ENCODE assay signal across 19 cellular contexts in the genomic region with DNA sequence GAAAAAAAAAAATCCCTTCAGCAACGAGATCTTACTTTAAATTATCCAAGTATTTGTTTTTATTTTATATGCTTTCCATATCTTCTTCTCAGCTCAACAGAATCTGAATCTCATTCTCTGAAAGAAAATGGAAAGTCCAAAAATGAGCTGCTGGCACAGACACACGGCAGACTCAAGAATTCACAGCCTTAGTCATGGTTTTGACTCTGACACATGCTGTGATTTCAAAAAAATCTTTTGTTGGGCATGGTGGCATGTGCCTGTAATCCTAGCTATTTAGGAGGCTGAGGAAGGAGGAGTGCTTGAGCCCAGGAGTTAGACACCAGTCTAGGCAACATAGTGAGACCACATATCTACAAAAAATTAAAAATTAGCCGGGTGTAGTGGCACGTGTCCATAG.
DNase-seq lines count a peak whose midpoint lies in the region; ATAC-seq, FAIRE-seq and TF ChIP-seq lines count a peak whose summit lies in the region.
"Had no signal": no experiment of that assay in that cellular context is flagged by ENCODE, and none has a peak within 500 bp of the region (broad histone marks: within the 10 kb centered on the region; RNA-seq: fewer than 3 reads in every experiment).

No MANE protein-coding gene starts in this region.

- no peak overlapping the region for H3K4ac ChIP-seq in IMR-90 (ENCODE audit: low read depth, low read length)

- H2AFZ ChIP-seq in IMR-90 (replicated peaks; ENCODE audit: low read length, poor library complexity) = no peak overlapping the region

- CTCF ChIA-PET in IMR-90 (lab: Yijun Ruan, JAX) = no interaction called here

- H3K27me3 ChIP-seq in IMR-90 (ENCODE audit: control insufficient read depth, insufficient read depth, low read length) = no peaks in the 10 kb centered on the region
- H3K27me3 ChIP-seq in bronchial epithelial cell (ENCODE audit: control insufficient read depth, insufficient read depth, low read length) = no peaks in the 10 kb centered on the region
- H3K27me3 ChIP-seq in small intestine (ENCODE audit: control insufficient read depth in 2 of 2, insufficient read depth in 2 of 2, low read length in 2 of 2) = no peaks in the 10 kb centered on the region
- H3K27me3 ChIP-seq: stomach, uterus had no signal

- no peak overlapping the region for H3K23ac ChIP-seq in IMR-90 (ENCODE audit: low read depth, low read length)

- no peak overlapping the region for H2BK5ac ChIP-seq in IMR-90 (ENCODE audit: low read depth, low read length, poor library complexity, severe bottlenecking)

- no peak overlapping the region for H3K56ac ChIP-seq in IMR-90 (ENCODE audit: extremely low read depth, insufficient read depth, low read length)

- H3K9ac ChIP-seq in IMR-90 (ENCODE audit: low read depth, low read length) = no peak overlapping the region

- H3K4me3 ChIP-seq in IMR-90 (ENCODE audit: insufficient read depth, low read depth, low read length) (no peak overlapping the region), bronchial epithelial cell (ENCODE audit: low read depth, low read length) (no peak overlapping the region), small intestine (ENCODE audit: low read depth in 1 of 2, low read length in 2 of 2) (no peak overlapping the region)
- H3K4me3 ChIP-seq: lower lobe of right lung, stomach, uterus had no signal

- no peak for FAIRE-seq in bronchial epithelial cell (lab: Jason Lieb, UNC)
- FAIRE-seq in small intestine (lab: Jason Lieb, UNC) = no peak
- FAIRE-seq: GM18507 had no signal

- POLR2A ChIA-PET in IMR-90 (lab: Charles Lee; ENCODE audit: unreplicated experiment) = no interaction called here

- H2BK20ac ChIP-seq in IMR-90 (ENCODE audit: low read depth, low read length) = no peak overlapping the region

- no peak overlapping the region for H2BK15ac ChIP-seq in IMR-90 (ENCODE audit: low read depth, low read length)

- H3K4me2 ChIP-seq in IMR-90 (ENCODE audit: low read depth, low read length) = no peak overlapping the region

- H3K4me1 ChIP-seq in IMR-90 (ENCODE audit: control insufficient read depth, insufficient read depth, low read length) (no peaks in the 10 kb centered on the region), small intestine (ENCODE audit: control insufficient read depth in 2 of 2, insufficient read depth in 1 of 2, low read depth in 1 of 2, low read length in 1 of 2) (no peaks in the 10 kb centered on the region)
- H3K4me1 ChIP-seq: lower lobe of right lung, stomach, uterus had no signal

- no peak overlapping the region for H3K14ac ChIP-seq in IMR-90 (replicated peaks; ENCODE audit: low read depth, low read length)

- no peak overlapping the region for H4K5ac ChIP-seq in IMR-90 (ENCODE audit: low read depth, low read length)

- no peak overlapping the region for H3K27ac ChIP-seq in IMR-90 (ENCODE audit: insufficient read depth, low read length)
- H3K27ac ChIP-seq in small intestine (ENCODE audit: low read depth in 1 of 2, low read length in 1 of 2) = no peak overlapping the region
- H3K27ac ChIP-seq: HL-60, lower lobe of right lung, stomach, uterus had no signal

- peaks cover 11 to 14% of the 10 kb centered on the region in 2 experiments; a peak in 2 of 4 replicates for H3K79me1 ChIP-seq in IMR-90 (ENCODE audit: low read depth in 1 of 2, low read length in 2 of 2)

- no peak overlapping the region for H2BK120ac ChIP-seq in IMR-90 (ENCODE audit: low read depth, low read length)

- H3K18ac ChIP-seq in IMR-90 (ENCODE audit: low read depth, low read length) = no peak overlapping the region

- H2AK9ac ChIP-seq in IMR-90 (replicated peaks; ENCODE audit: low read depth, low read length, poor library complexity) = no peak overlapping the region

- no peak for TF ChIP-seq CTCF in IMR-90 (conservative IDR thresholded peaks at IDR 0.05; ENCODE audit: low read depth, low read length)
- TF ChIP-seq CTCF in bronchial epithelial cell (IDR thresholded peaks at IDR 0.05; ENCODE audit: insufficient read depth, low read length, severe bottlenecking) = no peak

- no peak overlapping the region for H2AK5ac ChIP-seq in IMR-90 (ENCODE audit: low read depth, low read length)

- TF ChIP-seq RAD21 in IMR-90 (IDR thresholded peaks at IDR 0.05; ENCODE audit: low read length) = no peak

- BruUV-seq in IMR-90 (replicated peaks; lab: Mats Ljungman, UMichigan) = no TSS peak

- H3K36me3 ChIP-seq in IMR-90 (ENCODE audit: control insufficient read depth, insufficient read depth, low read length) = no peaks in the 10 kb centered on the region
- no peaks in the 10 kb centered on the region for H3K36me3 ChIP-seq in bronchial epithelial cell (ENCODE audit: control insufficient read depth, insufficient read depth, low read length)
- H3K36me3 ChIP-seq in small intestine (ENCODE audit: control insufficient read depth in 2 of 2, insufficient read depth in 2 of 2, low read length in 2 of 2) = no peaks in the 10 kb centered on the region
- H3K36me3 ChIP-seq: lower lobe of right lung, uterus had no signal

- 33% methylated on average over 1 of the region's 4 CpGs; no CpG with 5 or more reads in 1 of the 2 experiments for WGBS in IMR-90 (ENCODE audit: extremely low coverage in 2 of 2, insufficient read length in 1 of 2), 2 experiments
- WGBS in small intestine, 3 donors = 74 to 88% (median 85%) methylated on average over 4 of the region's 4 CpGs

- 0 out of 2 replicates have a peak, but pooled peaks have one; percentile 24 for ATAC-seq in IMR-90 (ENCODE audit: low read depth)
- ATAC-seq: activated T-cell treated with anti-CD3 and anti-CD28 coated beads, Interleukin-2, amount 50 U/mL, for 4 hours; lower lobe of right lung; Panc1 had no signal

- no peak overlapping the region for H4K91ac ChIP-seq in IMR-90 (ENCODE audit: insufficient read depth, low read depth, low read length)

- no peak overlapping the region for H4K8ac ChIP-seq in IMR-90 (ENCODE audit: low read depth in 2 of 2, low read length in 2 of 2)

- in situ Hi-C loops in IMR-90 (cut with MboI; ENCODE audit: low sequenced_read_pairs) = no loop called here

- H3K9me3 ChIP-seq in IMR-90 (ENCODE audit: control insufficient read depth, insufficient read depth, low read length) (no peaks in the 10 kb centered on the region), small intestine (ENCODE audit: control insufficient read depth, low read depth) (no peaks in the 10 kb centered on the region)
- H3K9me3 ChIP-seq: lower lobe of right lung, stomach, uterus had no signal

- dilution Hi-C loops in IMR-90 (cut with HindIII; ENCODE audit: low sequenced_read_pairs, unreplicated experiment) = no loop called here

- H4K20me1 ChIP-seq in IMR-90 (ENCODE audit: insufficient read depth, low read length) = no peaks in the 10 kb centered on the region; the same call in 1 of the 2 replicates

- DNase-seq in AG20443 (ENCODE audit: low spot score) (peak; percentile 65), IMR-90 (peak; percentile 47), bronchial epithelial cell (ENCODE audit: low read depth) (peak; percentile 38), myocyte (ENCODE audit: low read depth) (peak; percentile 35), NCI-H748 treated with DMSO at 0.1 percent for 48 hours (lab: John Stamatoyannopoulos, UW) (no peak), NOMO-1 treated with dmso at 0.1 percent for 144 hours (lab: John Stamatoyannopoulos, UW; ENCODE audit: unreplicated experiment) (no peak), small intestine (no peak), AML-193 (lab: John Stamatoyannopoulos, UW) (no peak)
- DNase-seq: activated CD4-positive, alpha-beta T cell treated with anti-CD3 and anti-CD28 coated beads, Interleukin-2, amount 50 U/mL, for 48 hours; activated T-cell treated with anti-CD3 and anti-CD28 coated beads, Interleukin-2, amount 50 U/mL, for 4 hours; KG1; lower lobe of right lung; NCI-H1105 treated with DMSO at 0.1 percent for 48 hours; NCI-H774; stomach; uterus had no signal

- no peak for TF ChIP-seq POLR2A in IMR-90 (IDR thresholded peaks at IDR 0.05; ENCODE audit: low read depth, low read length)

- intact Hi-C loops in IMR-90 (cut with micrococcal nuclease) = no loop called here

- H3K9me1 ChIP-seq in IMR-90 (ENCODE audit: insufficient read depth, low read length) = peaks cover 8% of the 10 kb centered on the region; the same call in 1 of the 2 replicates

TF ChIP-seq in IMR-90, 13 proteins besides CTCF, POLR2A, EP300 and RAD21:
- TF ChIP-seq CEBPB (IDR thresholded peaks at IDR 0.05; ENCODE audit: low read depth, low read length) = no peak
- TF ChIP-seq BHLHE40 (IDR thresholded peaks at IDR 0.05; ENCODE audit: low read depth, low read length) = no peak

Comparison
In these comparisons a context has a peak if more than half of its experiments do, and no peak if none do; other contexts are left out.
1. DNase-seq: peak in AG20443 (single experiment), IMR-90 (single experiment), bronchial epithelial cell (single experiment) and myocyte (single experiment); none in NCI-H748 treated with DMSO at 0.1 percent for 48 hours (single experiment), NOMO-1 treated with dmso at 0.1 percent for 144 hours (single experiment), small intestine (single experiment) and AML-193 (0 of 2).